In genomic region chrX:23732704-23733103, GRCh38 we compare ENCODE assay signal across 1 cellular context.
TF ChIP-seq lines count a peak whose summit lies in the region.

No MANE protein-coding gene starts in this region.

TF ChIP-seq in GM12878, 131 proteins besides CTCF, POLR2A, EP300 and RAD21 (continued from another document):
- TF ChIP-seq RELB (IDR thresholded peaks at IDR 0.05; ENCODE audit: low read depth): peak; percentile 50; the same call in 1 of the 2 replicates
- TF ChIP-seq FOXK2 (IDR thresholded peaks at IDR 0.05): no peak
- peak in 1 of 2 experiments; percentile 27; a peak in 1 of 4 replicates for TF ChIP-seq BHLHE40 (IDR thresholded peaks at IDR 0.05; ENCODE audit: borderline replicate concordance in 1 of 2, low read depth in 2 of 2, low read length in 1 of 2)
- peak; percentile 95 for TF ChIP-seq CREM (IDR thresholded peaks at IDR 0.05; ENCODE audit: low read depth)
- TF ChIP-seq ATF7 (IDR thresholded peaks at IDR 0.05; ENCODE audit: low read depth): peak; percentile 94
- TF ChIP-seq E2F4 (IDR thresholded peaks at IDR 0.05; ENCODE audit: low read depth, low read length): no peak
TF ChIP-seq in GM12878: peak in this region for 39.
